In the genomic region with DNA sequence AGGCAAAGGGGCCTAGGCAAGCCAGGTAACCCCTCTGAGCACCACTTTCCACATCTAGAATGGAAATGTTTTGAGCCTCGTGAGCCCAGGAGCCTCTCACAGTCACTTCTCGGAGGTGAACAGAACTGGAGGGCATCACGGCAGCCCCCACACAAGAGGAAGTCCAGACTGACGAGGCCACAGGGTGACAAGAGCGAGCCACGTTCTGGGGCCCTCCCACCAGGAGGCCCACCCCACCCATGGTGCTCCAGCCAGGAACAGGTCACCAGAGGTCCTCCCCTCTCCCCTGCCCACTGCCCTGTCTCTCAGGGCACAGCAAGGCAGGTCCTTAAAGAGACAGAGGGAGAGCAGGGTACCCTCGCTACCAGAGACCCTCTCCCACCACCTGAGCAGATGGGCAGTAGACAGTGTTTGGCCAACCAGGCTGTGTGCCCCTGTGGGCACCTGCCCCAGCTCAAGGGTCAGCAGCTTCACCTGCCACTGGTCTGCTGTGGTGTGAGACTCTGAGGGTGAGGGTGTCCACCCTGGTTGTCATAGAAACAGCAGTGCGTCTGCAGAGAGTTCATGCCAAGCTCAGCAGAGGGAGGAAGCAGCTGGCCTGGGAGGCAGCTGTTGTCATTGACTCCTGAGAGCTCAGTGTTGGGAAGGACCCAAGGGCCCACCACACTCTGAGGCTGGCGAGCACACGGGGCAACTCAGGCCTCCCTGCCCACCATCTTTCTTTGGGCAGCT, we compare ENCODE assay signal across 18 cellular contexts. TPM values are rescaled to one million over a fixed set of nuclear protein-coding genes. Genes with fewer than 3 reads are reported as not detected.
A peak's percentile ranks its signal among the peaks of the same experiment; 100 is the strongest.
DNase-seq lines count a peak whose midpoint lies in the region; ATAC-seq, FAIRE-seq and TF ChIP-seq lines count a peak whose summit lies in the region.
"Had no signal": no experiment of that assay in that cellular context is flagged by ENCODE, and none has a peak within 500 bp of the region (broad histone marks: within the 10 kb centered on the region; RNA-seq: fewer than 3 reads in every experiment).

No MANE protein-coding gene starts in this region.

- peaks cover 4% of the 10 kb centered on the region in 2 experiments; a peak in 3 of 4 replicates for H3K4me1 Mint-ChIP-seq in H9
- no peaks in the 10 kb centered on the region for H3K4me1 Mint-ChIP-seq in activated CD4-positive, alpha-beta T cell treated with anti-CD3 and anti-CD28 coated beads, Interleukin-2, amount 10 ng/mL, durations not matched to agents 7 days and 5 days

- H3K79me2 ChIP-seq in H9 (ENCODE audit: insufficient read depth, low read length): no peaks in the 10 kb centered on the region

- peaks cover 0 to 80% (median 5%) of the 10 kb centered on the region in 11 experiments; a peak in 9 of 22 replicates for H4K20me1 ChIP-seq in BLaER1 treated with 17β-estradiol and CSF1 and Interleukin-3, amounts not matched to agents 10 nM and 100 nM
- no peaks in the 10 kb centered on the region for H4K20me1 ChIP-seq in H9 (ENCODE audit: control insufficient read depth, insufficient read depth, insufficient read length)

- no peak overlapping the region for H4K91ac ChIP-seq in H9 (ENCODE audit: insufficient read length, low read depth, low read length)

- H3K14ac ChIP-seq in H9 (ENCODE audit: insufficient read depth, low read length): no peak overlapping the region; the same call in 1 of the 2 replicates

- H3K36me3 Mint-ChIP-seq in H9 (ENCODE audit: insufficient read depth in 1 of 3, low read depth in 3 of 3): no peaks in the 10 kb centered on the region
- H3K36me3 Mint-ChIP-seq in activated CD4-positive, alpha-beta T cell treated with anti-CD3 and anti-CD28 coated beads, Interleukin-2, amount 10 ng/mL, durations not matched to agents 7 days and 5 days (ENCODE audit: low read depth): no peaks in the 10 kb centered on the region

- DNase-seq in H9 (no peak), RPMI7951 (ENCODE audit: low read depth) (peak; percentile 9), left colon (no peak), HEK293T (ENCODE audit: extremely low spot score) (no peak)
- DNase-seq in activated CD4-positive, alpha-beta T cell treated with anti-CD3 and anti-CD28 coated beads, Interleukin-2, amount 10 ng/mL, durations not matched to agents 7 days and 5 days: no peak
- DNase-seq: activated CD8-positive, alpha-beta T cell treated with anti-CD3 and anti-CD28 coated beads for 36 hours; cerebellar nuclear complex; heart left ventricle; kidney; mucosa of descending colon; ovary; stimulated activated CD4-positive, alpha-beta T cell treated with anti-CD3 and anti-CD28 coated beads, Interleukin-12 subunit alpha, Interleukin-12 subunit beta, amount 100 ng/mL, for 4 hours had no signal

- no peaks in the 10 kb centered on the region for H3K27me3 ChIP-seq in BLaER1 treated with 17β-estradiol and CSF1 and Interleukin-3, amounts not matched to agents 10 nM and 100 nM
- no peaks in the 10 kb centered on the region for H3K27me3 ChIP-seq in H9 (ENCODE audit: insufficient read depth, low read length)
- H3K27me3 ChIP-seq: heart left ventricle, ovary had no signal

- H3K4me3 Mint-ChIP-seq in H9: no peak overlapping the region; a peak in 1 of 5 replicates
- H3K4me3 Mint-ChIP-seq in activated CD4-positive, alpha-beta T cell treated with anti-CD3 and anti-CD28 coated beads, Interleukin-2, amount 10 ng/mL, durations not matched to agents 7 days and 5 days: no peak overlapping the region
- H3K4me3 Mint-ChIP-seq: activated CD8-positive, alpha-beta T cell treated with anti-CD3 and anti-CD28 coated beads for 36 hours; activated T-helper 1 cell treated with anti-CD3 and anti-CD28 coated beads, Interleukin-12 subunit alpha, Interleukin-12 subunit beta, Interleukin-2, Interleukin-4 antibody, amounts not matched to agents 30 ng/mL and 10 ng/mL and 1 ng/mL, durations not matched to agents 14 hours and 24 hours and 36 hours had no signal

- no peak overlapping the region for H4K5ac ChIP-seq in H9 (ENCODE audit: insufficient read length, low read depth, low read length)

- no peak overlapping the region; a peak in 1 of 20 replicates for H3K4me3 ChIP-seq in BLaER1 treated with 17β-estradiol and CSF1 and Interleukin-3, amounts not matched to agents 10 nM and 100 nM
- H3K4me3 ChIP-seq: heart left ventricle, mucosa of descending colon, ovary had no signal

- 0 out of 22 replicates have a peak, but pooled peaks cover 0 to 3% (median 0%) of the 10 kb centered on the region in 11 experiments for H3K36me3 ChIP-seq in BLaER1 treated with 17β-estradiol and CSF1 and Interleukin-3, amounts not matched to agents 10 nM and 100 nM
- H3K36me3 ChIP-seq: heart left ventricle, ovary had no signal

- H3K9me3 Mint-ChIP-seq in H9: no peaks in the 10 kb centered on the region
- H3K9me3 Mint-ChIP-seq in activated CD4-positive, alpha-beta T cell treated with anti-CD3 and anti-CD28 coated beads, Interleukin-2, amount 10 ng/mL, durations not matched to agents 7 days and 5 days: no peaks in the 10 kb centered on the region
- H3K9me3 Mint-ChIP-seq: activated CD8-positive, alpha-beta T cell treated with anti-CD3 and anti-CD28 coated beads for 36 hours; activated T-helper 1 cell treated with anti-CD3 and anti-CD28 coated beads, Interleukin-12 subunit alpha, Interleukin-12 subunit beta, Interleukin-2, Interleukin-4 antibody, amounts not matched to agents 30 ng/mL and 10 ng/mL and 1 ng/mL, durations not matched to agents 14 hours and 24 hours and 36 hours had no signal

- no peak overlapping the region for H2BK15ac ChIP-seq in H9 (ENCODE audit: low read depth, low read length)

- no peaks in the 10 kb centered on the region for H3K23me2 ChIP-seq in H9 (ENCODE audit: insufficient read length, low read depth, low read length, poor library complexity, severe bottlenecking)

- POLR2A ChIA-PET in activated CD4-positive, alpha-beta T cell treated with anti-CD3 and anti-CD28 coated beads, Interleukin-2, amount 10 ng/mL, durations not matched to agents 7 days and 5 days (lab: Charles Lee): no interaction called here
- POLR2A ChIA-PET in HEK293T (lab: Yijun Ruan, JAX): no interaction called here

- no peak overlapping the region for H2AFZ ChIP-seq in H9 (ENCODE audit: low read length)

- no peak for TF ChIP-seq CTCF in H9 (conservative IDR thresholded peaks at IDR 0.05)

- no CpG with 5 or more reads among the region's 10 CpGs for WGBS in H9 (ENCODE audit: extremely low coverage, insufficient read length, low lambda C conversion rate)

- intact Hi-C loops in left colon (cut with DNase I, micrococcal nuclease): no loop called here

- CTCF ChIA-PET in activated CD4-positive, alpha-beta T cell treated with anti-CD3 and anti-CD28 coated beads, Interleukin-2, amount 10 ng/mL, durations not matched to agents 7 days and 5 days (lab: Charles Lee): interaction anchor here (1.0 kb wide), 1 partner anchor 30 kb away, joined by 3 read pairs; no protein-coding TSS in a partner anchor
- CTCF ChIA-PET in HEK293T (lab: Yijun Ruan, JAX): no interaction called here

- no peaks in the 10 kb centered on the region for H3K9me3 ChIP-seq in BLaER1 treated with 17β-estradiol and CSF1 and Interleukin-3, amounts not matched to agents 10 nM and 100 nM (replicated peaks in 1 of 11)
- H3K9me3 ChIP-seq in H9 (ENCODE audit: control insufficient read depth, low read depth, low read length): no peaks in the 10 kb centered on the region
- H3K9me3 ChIP-seq: heart left ventricle, mucosa of descending colon, ovary had no signal

- H3K56ac ChIP-seq in H9 (ENCODE audit: insufficient read length, low read depth, low read length): no peak overlapping the region

- H2BK12ac ChIP-seq in H9 (ENCODE audit: insufficient read length, low read depth, low read length): no peak overlapping the region

- H3K27ac ChIP-seq in BLaER1 treated with 17β-estradiol and CSF1 and Interleukin-3, amounts not matched to agents 10 nM and 100 nM: peak overlapping the region in 3 of 11 experiments; percentile 13 to 68 (median 53); a peak in 6 of 22 replicates
- no peak overlapping the region for H3K27ac ChIP-seq in H9 (ENCODE audit: insufficient read length, low read depth, low read length)
- H3K27ac ChIP-seq: heart left ventricle, ovary had no signal

- H3K27ac Mint-ChIP-seq in H9: no peak overlapping the region; a peak in 1 of 7 replicates
- no peak overlapping the region for H3K27ac Mint-ChIP-seq in activated CD4-positive, alpha-beta T cell treated with anti-CD3 and anti-CD28 coated beads, Interleukin-2, amount 10 ng/mL, durations not matched to agents 7 days and 5 days
- H3K27ac Mint-ChIP-seq: activated CD8-positive, alpha-beta T cell treated with anti-CD3 and anti-CD28 coated beads for 36 hours; activated T-helper 1 cell treated with anti-CD3 and anti-CD28 coated beads, Interleukin-12 subunit alpha, Interleukin-12 subunit beta, Interleukin-2, Interleukin-4 antibody, amounts not matched to agents 30 ng/mL and 10 ng/mL and 1 ng/mL, durations not matched to agents 14 hours and 24 hours and 36 hours had no signal

- peak overlapping the region; percentile 18 for H3K18ac ChIP-seq in H9 (ENCODE audit: insufficient read length, low read depth, low read length)

- no peak overlapping the region for H4K8ac ChIP-seq in H9 (replicated peaks; ENCODE audit: insufficient read length, low read depth, low read length)

- H3K4ac ChIP-seq in H9 (ENCODE audit: low read depth, low read length): no peak overlapping the region

- peak; percentile 13 for FAIRE-seq in islet of Langerhans (lab: Jason Lieb, UNC)
- FAIRE-seq: kidney had no signal

- peak overlapping the region; percentile 33 to 98 (median 79); a peak in 20 of 22 replicates for H3K4me2 ChIP-seq in BLaER1 treated with 17β-estradiol and CSF1 and Interleukin-3, amounts not matched to agents 10 nM and 100 nM
- no peak overlapping the region for H3K4me2 ChIP-seq in H9 (ENCODE audit: insufficient read depth, insufficient read length, low read length)

- no peak overlapping the region for H2AK5ac ChIP-seq in H9 (ENCODE audit: insufficient read length, low read length)

- ATAC-seq in HG03280 (IDR thresholded peaks at IDR 0.05; ENCODE audit: unreplicated experiment) (no peak), left colon (no peak)
- ATAC-seq: activated CD8-positive, alpha-beta T cell treated with anti-CD3 and anti-CD28 coated beads for 36 hours; heart left ventricle; mucosa of descending colon had no signal

- H3K79me1 ChIP-seq in H9 (ENCODE audit: insufficient read depth, low read depth, low read length, poor library complexity, severe bottlenecking): no peaks in the 10 kb centered on the region

- H3K9ac ChIP-seq in BLaER1 treated with 17β-estradiol and CSF1 and Interleukin-3, amounts not matched to agents 10 nM and 100 nM: peak overlapping the region in 4 of 11 experiments; percentile 18 to 28 (median 24); a peak in 4 of 22 replicates
- H3K9ac ChIP-seq in H9 (ENCODE audit: extremely low read depth, insufficient read length, low read length): no peak overlapping the region

- H3K4me1 ChIP-seq in BLaER1 treated with 17β-estradiol and CSF1 and Interleukin-3, amounts not matched to agents 10 nM and 100 nM: peaks cover 29 to 100% (median 100%) of the 10 kb centered on the region in 10 experiments; a peak in 19 of 20 replicates
- H3K4me1 ChIP-seq in H9 (ENCODE audit: insufficient read depth, low read length): no peaks in the 10 kb centered on the region

- no peak overlapping the region for H3K23ac ChIP-seq in H9 (ENCODE audit: insufficient read length, low read depth, low read length)

- no peak overlapping the region for H2BK120ac ChIP-seq in H9 (ENCODE audit: low read depth, low read length, poor library complexity, severe bottlenecking)

- peaks cover 30% of the 10 kb centered on the region for H3K27me3 Mint-ChIP-seq in H9 (ENCODE audit: low read depth)
- no peaks in the 10 kb centered on the region for H3K27me3 Mint-ChIP-seq in activated CD4-positive, alpha-beta T cell treated with anti-CD3 and anti-CD28 coated beads, Interleukin-2, amount 10 ng/mL, durations not matched to agents 7 days and 5 days
- H3K27me3 Mint-ChIP-seq: activated CD8-positive, alpha-beta T cell treated with anti-CD3 and anti-CD28 coated beads for 36 hours had no signal

- H2BK5ac ChIP-seq in H9 (ENCODE audit: insufficient read length, low read length): no peak overlapping the region

- no peak overlapping the region for H3T11ph ChIP-seq in H9 (ENCODE audit: low read length)

- H2BK20ac ChIP-seq in H9 (ENCODE audit: low read depth, low read length, poor library complexity, severe bottlenecking): no peak overlapping the region

RNA-seq across cellular contexts. Expression of a gene that starts 31.4 kb away (rescaled TPM):
- total RNA-seq in H9 (2021): not detected in 2 replicates
- total RNA-seq in RPMI7951 (2014; rRNA removed; shearing (Covaris generic)): not detected in 2 replicates
- total RNA-seq in activated CD4-positive, alpha-beta T cell treated with anti-CD3 and anti-CD28 coated beads, Interleukin-2, amount 10 ng/mL, durations not matched to agents 7 days and 5 days: under 1 TPM in 1 of 2 experiments, not detected in 1; 0.47 TPM
- under 1 TPM in 1 of 2 donors, not detected in 1; 0.82 TPM for total RNA-seq in left colon
- total RNA-seq: activated CD8-positive, alpha-beta T cell treated with anti-CD3 and anti-CD28 coated beads for 36 hours; activated T-helper 1 cell treated with anti-CD3 and anti-CD28 coated beads, Interleukin-12 subunit alpha, Interleukin-12 subunit beta, Interleukin-2, Interleukin-4 antibody, amounts not matched to agents 30 ng/mL and 10 ng/mL and 1 ng/mL, durations not matched to agents 14 hours and 24 hours and 36 hours; Daoy; heart left ventricle; HT-29 had no signal

RNA-seq across cellular contexts. Expression of a gene that starts 34.9 kb away (rescaled TPM):
- total RNA-seq in H9 (2021) (0.92 and 1.4 TPM in 2 replicates), left colon (1 to 10 TPM; 1.1 to 1.2 TPM)
- total RNA-seq in RPMI7951 (2014; rRNA removed; shearing (Covaris generic)): 1.9 and 2.7 TPM in 2 replicates
- total RNA-seq in activated CD4-positive, alpha-beta T cell treated with anti-CD3 and anti-CD28 coated beads, Interleukin-2, amount 10 ng/mL, durations not matched to agents 7 days and 5 days: under 1 TPM; 0.27 to 0.31 TPM

RNA-seq across cellular contexts. Expression of a gene that starts 40.0 kb away (rescaled TPM):
- 5.0 and 5.2 TPM in 2 replicates for total RNA-seq in H9 (2021)
- 1.4 and 2.2 TPM in 2 replicates for total RNA-seq in RPMI7951 (2014; rRNA removed; shearing (Covaris generic))
- total RNA-seq in activated CD4-positive, alpha-beta T cell treated with anti-CD3 and anti-CD28 coated beads, Interleukin-2, amount 10 ng/mL, durations not matched to agents 7 days and 5 days: under 1 TPM; 0.35 to 0.37 TPM
- total RNA-seq in left colon: 1 to 10 TPM; 1.0 to 2.9 TPM
